8 cellular contexts compared by ENCODE assay signal in genomic region chr14:75126679-75127473, GRCh38. TPM values are rescaled to one million over a fixed set of nuclear protein-coding genes. Genes with fewer than 3 reads are reported as not detected.
A peak's percentile ranks its signal among the peaks of the same experiment; 100 is the strongest.
DNase-seq lines count a peak whose midpoint lies in the region; ATAC-seq, FAIRE-seq and TF ChIP-seq lines count a peak whose summit lies in the region.

NEK9 (minus strand) TSS chr14:75127048; CDS start chr14:75126921, 127 bp downstream.

- FAIRE-seq in bronchial epithelial cell (lab: Jason Lieb, UNC): no peak

- TF ChIP-seq CTCF in A673 (conservative IDR thresholded peaks at IDR 0.05; ENCODE audit: low read depth, low read length) (no peak), WTC11 (IDR thresholded peaks at IDR 0.05) (no peak), bronchial epithelial cell (IDR thresholded peaks at IDR 0.05; ENCODE audit: insufficient read depth, low read length, severe bottlenecking) (no peak)

- H3K4me1 ChIP-seq in A673 (ENCODE audit: insufficient read depth, low read length, poor library complexity, severe bottlenecking): peaks cover 20% of the 10 kb centered on the region

- CTCF ChIA-PET in A673 (lab: Charles Lee) (interaction anchor here (0.8 kb wide), 1 partner anchor 169 kb away, joined by 6 read pairs; no protein-coding TSS in a partner anchor), WTC11 (lab: Charles Lee) (interaction anchor here (0.8 to 1.3 kb wide), 6 partner anchors 27 to 362 kb away, joined by 3 to 8 read pairs (median 4); partner anchors contain the start of gene ZC2HC1C)

- ATAC-seq in GM18870 (IDR thresholded peaks at IDR 0.05; ENCODE audit: unreplicated experiment) (peak; percentile 72), HG03135 (IDR thresholded peaks at IDR 0.05; ENCODE audit: unreplicated experiment) (peak; percentile 84), WTC11 (peak; percentile 93)

- no peaks in the 10 kb centered on the region for H3K9me3 ChIP-seq in A673 (ENCODE audit: low read depth, low read length, poor library complexity, severe bottlenecking)

- H3K4me3 Mint-ChIP-seq in WTC11: peak within 1 kb of the TSS; percentile 87

- H3K36me3 ChIP-seq in A673 (ENCODE audit: insufficient read depth, low read length, poor library complexity, severe bottlenecking) (peaks cover 4% of the 10 kb centered on the region), bronchial epithelial cell (ENCODE audit: control insufficient read depth, insufficient read depth, low read length) (peaks cover 1% of the 10 kb centered on the region)

- no peaks in the 10 kb centered on the region for H3K36me3 Mint-ChIP-seq in WTC11

- H3K27me3 ChIP-seq in A673 (replicated peaks; ENCODE audit: insufficient read depth, low read depth, low read length, poor library complexity): no peaks in the 10 kb centered on the region
- H3K27me3 ChIP-seq in bronchial epithelial cell (ENCODE audit: control insufficient read depth, insufficient read depth, low read length): no peaks in the 10 kb centered on the region

- BruUV-seq in A673 (replicated peaks; lab: Mats Ljungman, UMichigan): no TSS peak

- intact Hi-C loops in A673 (cut with micrococcal nuclease; ENCODE audit: unreplicated experiment): loop anchor here (10.0 kb wide), 1 partner anchor 438 kb away; no protein-coding TSS in a partner anchor

- peaks cover 18% of the 10 kb centered on the region for H3K4me1 Mint-ChIP-seq in WTC11

- DNase-seq in A673 (ENCODE audit: low spot score) (peak; percentile 93), NCI-H2227 (lab: John Stamatoyannopoulos, UW; ENCODE audit: unreplicated experiment) (peak; percentile 88), WTC11 (ENCODE audit: low spot score) (peak; percentile 81), bronchial epithelial cell (ENCODE audit: low read depth) (peak; percentile 65), inferior parietal cortex (ENCODE audit: extremely low spot score) (peak; percentile 96)
- peak; percentile 79 to 89 for DNase-seq in stimulated activated CD4-positive, alpha-beta T cell treated with anti-CD3 and anti-CD28 coated beads, Interleukin-12 subunit alpha, Interleukin-12 subunit beta, amount 100 ng/mL, for 24 hours (ENCODE audit: low read depth in 2 of 2)

- H3K27me3 Mint-ChIP-seq in WTC11 (ENCODE audit: low read depth): no peaks in the 10 kb centered on the region

- peak within 1 kb of the TSS; percentile 86 for H3K27ac Mint-ChIP-seq in WTC11

- H3K4me3 ChIP-seq in A673 (ENCODE audit: low read depth, low read length, poor library complexity, severe bottlenecking) (peak within 1 kb of the TSS; percentile 69), bronchial epithelial cell (ENCODE audit: low read depth, low read length) (peak within 1 kb of the TSS; percentile 69)

- POLR2A ChIA-PET in A673 (lab: Charles Lee; ENCODE audit: low non-redundant PET): interaction anchor here (0.7 to 1.2 kb wide), 2 partner anchors 168 to 184 kb away, joined by 3 read pairs; no protein-coding TSS in a partner anchor
- POLR2A ChIA-PET in WTC11 (lab: Charles Lee): interaction anchor here (0.6 to 1.8 kb wide), 6 partner anchors 112 to 168 kb away, joined by 3 to 5 read pairs (median 4); no protein-coding TSS in a partner anchor

- H3K27ac ChIP-seq in A673 (ENCODE audit: low read depth, low read length, poor library complexity, severe bottlenecking): peak within 1 kb of the TSS; percentile 83

- H3K9me3 Mint-ChIP-seq in WTC11: no peaks in the 10 kb centered on the region

TF ChIP-seq in WTC11, 78 proteins besides CTCF, POLR2A, EP300 and RAD21 (continues in another document):
- TF ChIP-seq NFATC4 (CRISPR knock-in tag; IDR thresholded peaks at IDR 0.05) (no peak), ZNF396 (CRISPR knock-in tag; IDR thresholded peaks at IDR 0.05; ENCODE audit: borderline replicate concordance) (no peak), TP53 (CRISPR knock-in tag; IDR thresholded peaks at IDR 0.05) (no peak; the same call in 1 of the 2 replicates), FOXK1 (CRISPR knock-in tag; IDR thresholded peaks at IDR 0.05) (peak; percentile 80; the same call in 1 of the 2 replicates), E2F1 (CRISPR knock-in tag; IDR thresholded peaks at IDR 0.05) (no peak), KAT7 (CRISPR knock-in tag; IDR thresholded peaks at IDR 0.05; ENCODE audit: borderline replicate concordance) (0 out of 2 replicates have a peak, but pooled peaks have one; percentile 84), ZNF232 (CRISPR knock-in tag; IDR thresholded peaks at IDR 0.05) (0 out of 2 replicates have a peak, but pooled peaks have one; percentile 85), MXD4 (CRISPR knock-in tag; IDR thresholded peaks at IDR 0.05; ENCODE audit: borderline replicate concordance) (no peak), RORB (CRISPR knock-in tag; IDR thresholded peaks at IDR 0.05) (no peak), ZSCAN18 (CRISPR knock-in tag; IDR thresholded peaks at IDR 0.05) (no peak), ZNF416 (CRISPR knock-in tag; IDR thresholded peaks at IDR 0.05) (no peak), CREM (CRISPR knock-in tag; IDR thresholded peaks at IDR 0.05) (peak; percentile 80), NFE2L1 (CRISPR knock-in tag; IDR thresholded peaks at IDR 0.05) (no peak), ZNF317 (CRISPR knock-in tag; IDR thresholded peaks at IDR 0.05; ENCODE audit: borderline replicate concordance, low read depth) (no peak; the same call in 1 of the 2 replicates), TEAD4 (CRISPR knock-in tag; IDR thresholded peaks at IDR 0.05) (no peak), IRF2 (CRISPR knock-in tag; IDR thresholded peaks at IDR 0.05; ENCODE audit: borderline replicate concordance, low read depth) (no peak), IRF1 (CRISPR knock-in tag; IDR thresholded peaks at IDR 0.05) (no peak), HMGXB4 (CRISPR knock-in tag; IDR thresholded peaks at IDR 0.05) (peak; percentile 86), SOX15 (CRISPR knock-in tag; IDR thresholded peaks at IDR 0.05) (no peak), ESRRA (CRISPR knock-in tag; IDR thresholded peaks at IDR 0.05; ENCODE audit: borderline replicate concordance) (no peak), E2F5 (CRISPR knock-in tag; IDR thresholded peaks at IDR 0.05) (no peak; the same call in 1 of the 2 replicates)

RNA-seq across cellular contexts. Expression of gene NEK9, which starts in this region (rescaled TPM):
- 75.8 and 76.1 TPM in 2 replicates for total RNA-seq in A673 (2021)
- 50.8 to 60.5 TPM (median 59.1 TPM) in 3 replicates for total RNA-seq in WTC11 (2021)
- 26.3 and 34.3 TPM in 2 replicates for total RNA-seq in bronchial epithelial cell

Comparison
In these comparisons a context has a peak if more than half of its experiments do, and no peak if none do; other contexts are left out.
1. Peak in every context shown above with its lines: DNase-seq, ATAC-seq, H3K4me3 ChIP-seq and H3K27ac ChIP-seq.